ENCODE assay signal across 14 cellular contexts in genomic region chr17:40607641-40608040, GRCh38. TPM values are rescaled to one million over a fixed set of nuclear protein-coding genes. Genes with fewer than 3 reads are reported as not detected.
DNase-seq lines count a peak whose midpoint lies in the region; ATAC-seq and TF ChIP-seq lines count a peak whose summit lies in the region.
"Had no signal": no experiment of that assay in that cellular context is flagged by ENCODE, and none has a peak within 500 bp of the region (broad histone marks: within the 10 kb centered on the region; RNA-seq: fewer than 3 reads in every experiment).

No MANE protein-coding gene starts in this region.

- H4K8ac ChIP-seq in mesenchymal stem cell (ENCODE audit: low read length): no peak overlapping the region

- no peaks in the 10 kb centered on the region for H3K79me1 ChIP-seq in mesenchymal stem cell (replicated peaks; ENCODE audit: low read length, poor library complexity, severe bottlenecking)

- no peak overlapping the region for H3K23ac ChIP-seq in mesenchymal stem cell (ENCODE audit: low read length in 2 of 2)

- H3K4me3 Mint-ChIP-seq in CD4-positive, CD25-positive, alpha-beta regulatory T cell: peak overlapping the region; percentile 75 to 82 (median 80)
- H3K4me3 Mint-ChIP-seq in T-cell: peak overlapping the region; percentile 51 to 72 (median 63)

- CTCF ChIA-PET in T-cell (lab: Charles Lee): interaction anchor here (0.6 to 1.7 kb wide), 4 partner anchors 12 to 127 kb away, joined by 3 to 6 read pairs (median 3); no protein-coding TSS in a partner anchor

- peak overlapping the region; percentile 67 for H3K4me3 ChIP-seq in CD4-positive, CD25-positive, alpha-beta regulatory T cell (ENCODE audit: low read depth, low read length)
- H3K4me3 ChIP-seq in mesenchymal stem cell (ENCODE audit: insufficient read depth in 1 of 2, low read depth in 1 of 2, low read length in 2 of 2): no peak overlapping the region
- no peak overlapping the region for H3K4me3 ChIP-seq in adrenal gland

- no peak overlapping the region for H2BK5ac ChIP-seq in mesenchymal stem cell (ENCODE audit: low read depth, low read length, poor library complexity, severe bottlenecking)

- H3K18ac ChIP-seq in mesenchymal stem cell (ENCODE audit: low read depth in 1 of 2, low read length in 2 of 2): no peak overlapping the region

- H3K14ac ChIP-seq in mesenchymal stem cell (ENCODE audit: low read length in 2 of 2): no peak overlapping the region

- intact Hi-C loops in adrenal gland (cut with DNase I): no loop called here

- H3K4ac ChIP-seq in mesenchymal stem cell (ENCODE audit: low read depth in 1 of 2, low read length in 2 of 2): no peak overlapping the region

- no peak overlapping the region for H2AFZ ChIP-seq in mesenchymal stem cell (ENCODE audit: low read depth, low read length)

- H3K4me1 ChIP-seq in CD4-positive, CD25-positive, alpha-beta regulatory T cell (ENCODE audit: control insufficient read depth, insufficient read depth, low read length, poor library complexity, severe bottlenecking): peaks cover 98% of the 10 kb centered on the region
- peaks cover 5% of the 10 kb centered on the region for H3K4me1 ChIP-seq in mesenchymal stem cell (ENCODE audit: control insufficient read depth, insufficient read depth, low read depth, low read length)
- H3K4me1 ChIP-seq in adrenal gland (replicated peaks in 1 of 2): no peaks in the 10 kb centered on the region

- peaks cover 0 to 1% (median 0%) of the 10 kb centered on the region in 7 donors for H3K9me3 Mint-ChIP-seq in CD4-positive, CD25-positive, alpha-beta regulatory T cell
- no peaks in the 10 kb centered on the region for H3K9me3 Mint-ChIP-seq in T-cell

- H3K36me3 ChIP-seq in CD4-positive, CD25-positive, alpha-beta regulatory T cell (ENCODE audit: control insufficient read depth, insufficient read depth, low read length): no peaks in the 10 kb centered on the region
- H3K36me3 ChIP-seq in mesenchymal stem cell (ENCODE audit: control insufficient read depth in 1 of 2, insufficient read depth in 2 of 2, low read depth in 1 of 2, low read length in 2 of 2) (no peaks in the 10 kb centered on the region), adrenal gland (replicated peaks in 1 of 2) (no peaks in the 10 kb centered on the region)

- H3K9ac ChIP-seq in mesenchymal stem cell (ENCODE audit: low read length): no peak overlapping the region

- no peak for TF ChIP-seq POLR2A in adrenal gland (IDR thresholded peaks at IDR 0.05)

- H2AK5ac ChIP-seq in mesenchymal stem cell (ENCODE audit: low read length, severe bottlenecking): no peak overlapping the region

- H2BK15ac ChIP-seq in mesenchymal stem cell (ENCODE audit: low read depth, poor library complexity, severe bottlenecking): no peak overlapping the region

- peak overlapping the region; percentile 96 to 99 (median 98) for H3K27ac Mint-ChIP-seq in CD4-positive, CD25-positive, alpha-beta regulatory T cell
- H3K27ac Mint-ChIP-seq in T-cell: peak overlapping the region; percentile 99 to 100

- H3K4me2 ChIP-seq in mesenchymal stem cell (ENCODE audit: low read length, poor library complexity, severe bottlenecking): no peak overlapping the region

- no peaks in the 10 kb centered on the region for H3K9me3 ChIP-seq in CD4-positive, CD25-positive, alpha-beta regulatory T cell (ENCODE audit: control insufficient read depth in 2 of 2, low read length in 2 of 2)
- H3K9me3 ChIP-seq in mesenchymal stem cell (ENCODE audit: control insufficient read depth, low read length) (no peaks in the 10 kb centered on the region), adrenal gland (replicated peaks in 1 of 3) (no peaks in the 10 kb centered on the region)

- peak in 2 of 3 donors; percentile 75 to 82 for DNase-seq in CD4-positive, CD25-positive, alpha-beta regulatory T cell
- DNase-seq in T-cell: peak in 33 of 34 experiments; percentile 52 to 77 (median 66)
- peak; percentile 76 for DNase-seq in activated effector memory CD4-positive, alpha-beta T cell treated with anti-CD3 and anti-CD28 coated beads, Interleukin-2, amount 50 U/mL, for 16 hours
- DNase-seq in mesenchymal stem cell: no peak
- no peak for DNase-seq in NOMO-1 (lab: John Stamatoyannopoulos, UW; ENCODE audit: unreplicated experiment in 2 of 2)
- DNase-seq in adrenal gland: no peak
- no peak for DNase-seq in SKM-1 treated with dmso at 0.1 percent for 144 hours (lab: John Stamatoyannopoulos, UW; ENCODE audit: unreplicated experiment)
- DNase-seq: effector CD8-positive, alpha-beta T cell; NCI-H2171; occipital lobe; stimulated activated CD4-positive, alpha-beta T cell treated with anti-CD3 and anti-CD28 coated beads, Interleukin-4, amount 100 ng/mL, for 4 hours had no signal

- ATAC-seq in CD4-positive, CD25-positive, alpha-beta regulatory T cell (ENCODE audit: low read depth in 2 of 2): peak; percentile 45 to 51
- ATAC-seq in T-cell (replicated peaks in 1 of 4): peak; percentile 38 to 57 (median 54)
- ATAC-seq in GM18907 (IDR thresholded peaks at IDR 0.05; ENCODE audit: unreplicated experiment): no peak
- ATAC-seq: HepG2 had no signal

- H2BK12ac ChIP-seq in mesenchymal stem cell (ENCODE audit: low read length in 2 of 2): no peak overlapping the region

- peaks cover 13 to 98% (median 76%) of the 10 kb centered on the region in 4 donors for H3K4me1 Mint-ChIP-seq in CD4-positive, CD25-positive, alpha-beta regulatory T cell
- H3K4me1 Mint-ChIP-seq in T-cell: peaks cover 90 to 97% (median 96%) of the 10 kb centered on the region in 3 donors

- POLR2A ChIA-PET in T-cell (lab: Charles Lee): interaction anchor here (0.6 to 1.5 kb wide), 8 partner anchors 23 to 1085 kb away, joined by 3 to 8 read pairs (median 4); partner anchors contain the start of gene CCR7 (in 1 of the 2)

- no peaks in the 10 kb centered on the region for H3K36me3 Mint-ChIP-seq in CD4-positive, CD25-positive, alpha-beta regulatory T cell
- no peaks in the 10 kb centered on the region for H3K36me3 Mint-ChIP-seq in T-cell

- TF ChIP-seq CTCF in adrenal gland (IDR thresholded peaks at IDR 0.05): no peak

- 100% methylated on average over 1 of the region's 5 CpGs for WGBS in mesenchymal stem cell
- WGBS in adrenal gland, 4 donors: 68 to 80% (median 72%) methylated on average over 5 of the region's 5 CpGs

- peaks cover 7% of the 10 kb centered on the region for H3K27me3 Mint-ChIP-seq in CD4-positive, CD25-positive, alpha-beta regulatory T cell
- no peaks in the 10 kb centered on the region for H3K27me3 Mint-ChIP-seq in T-cell

- no peaks in the 10 kb centered on the region for H3K27me3 ChIP-seq in CD4-positive, CD25-positive, alpha-beta regulatory T cell (ENCODE audit: control insufficient read depth, insufficient read depth, low read length)
- H3K27me3 ChIP-seq in mesenchymal stem cell (ENCODE audit: control insufficient read depth in 1 of 2, insufficient read depth in 1 of 2, low read length in 2 of 2): peaks cover 0 to 18% of the 10 kb centered on the region in 2 experiments
- H3K27me3 ChIP-seq in adrenal gland: no peaks in the 10 kb centered on the region

- H2BK120ac ChIP-seq in mesenchymal stem cell (ENCODE audit: low read depth, low read length): no peak overlapping the region

- H4K91ac ChIP-seq in mesenchymal stem cell (ENCODE audit: low read length): peak overlapping the region; percentile 7

- peak overlapping the region; percentile 98 for H3K27ac ChIP-seq in CD4-positive, CD25-positive, alpha-beta regulatory T cell (ENCODE audit: insufficient read depth, low read length, poor library complexity, severe bottlenecking)
- H3K27ac ChIP-seq in mesenchymal stem cell (ENCODE audit: low read length, poor library complexity, severe bottlenecking) (no peak overlapping the region), adrenal gland (no peak overlapping the region)

RNA-seq across cellular contexts. Expression of gene SMARCE1, which starts 40.0 kb away (rescaled TPM):
- 76.9 TPM for total RNA-seq in CD4-positive, CD25-positive, alpha-beta regulatory T cell
- polyA plus RNA-seq in CD4-positive, CD25-positive, alpha-beta regulatory T cell: 100 to 1,000 TPM; 169 to 228 (median 179) TPM
- total RNA-seq in T-cell (10 to 100 TPM; 72.6 to 80.8 (median 75.8) TPM), adrenal gland (10 to 100 TPM; 55.5 to 91.6 (median 71.2) TPM)
- 113 TPM for polyA plus RNA-seq in mesenchymal stem cell (2013, experiment 1 of 2)
- 111 TPM for polyA plus RNA-seq in mesenchymal stem cell (2013, experiment 2 of 2)
- 100 to 1,000 TPM in 1 of 3 donors, 10 to 100 TPM in 2; 60.9 to 128 (median 93.4) TPM for polyA plus RNA-seq in adrenal gland

RNA-seq across cellular contexts. Expression of gene CCR7, which starts 42.4 kb away (rescaled TPM):
- 192 TPM for total RNA-seq in CD4-positive, CD25-positive, alpha-beta regulatory T cell
- polyA plus RNA-seq in CD4-positive, CD25-positive, alpha-beta regulatory T cell: 100 to 1,000 TPM; 351 to 828 (median 609) TPM
- total RNA-seq in T-cell (100 to 1,000 TPM; 173 to 438 (median 340) TPM), adrenal gland (1 to 10 TPM in 1 of 8 donors, under 1 TPM in 5, not detected in 2; 0.14 to 1.0 (median 0.49) TPM)
- polyA plus RNA-seq in mesenchymal stem cell (2013, experiment 1 of 2): 0.08 TPM
- polyA plus RNA-seq in mesenchymal stem cell (2013, experiment 2 of 2): 0.14 TPM
- under 1 TPM; 0.11 to 0.40 (median 0.30) TPM for polyA plus RNA-seq in adrenal gland
- total RNA-seq: lung microvascular endothelial cell, occipital lobe had no signal

RNA-seq across cellular contexts. Expression of gene KRT222, which starts 57.3 kb away (rescaled TPM):
- not detected for total RNA-seq in CD4-positive, CD25-positive, alpha-beta regulatory T cell
- polyA plus RNA-seq in CD4-positive, CD25-positive, alpha-beta regulatory T cell: under 1 TPM in 1 of 4 donors, not detected in 3; 0.23 TPM
- not detected for total RNA-seq in T-cell
- not detected for polyA plus RNA-seq in mesenchymal stem cell (2013, experiment 1 of 2)
- not detected for polyA plus RNA-seq in mesenchymal stem cell (2013, experiment 2 of 2)
- total RNA-seq in adrenal gland: 10 to 100 TPM in 1 of 8 donors, 1 to 10 TPM in 6, under 1 TPM in 1; 0.69 to 10.7 (median 3.3) TPM
- polyA plus RNA-seq in adrenal gland: 1 to 10 TPM; 2.8 to 9.3 (median 5.9) TPM
- total RNA-seq: HepG2, lung microvascular endothelial cell had no signal
- polyA plus RNA-seq: HepG2 had no signal

Comparison
In these comparisons a context has a peak if more than half of its experiments do, and no peak if none do; other contexts are left out.
1. DNase-seq: peak in CD4-positive, CD25-positive, alpha-beta regulatory T cell (2 of 3), T-cell (33 of 34) and activated effector memory CD4-positive, alpha-beta T cell treated with anti-CD3 and anti-CD28 coated beads, Interleukin-2, amount 50 U/mL, for 16 hours (single experiment); none in mesenchymal stem cell (single experiment), NOMO-1 (0 of 2), adrenal gland (0 of 7) and SKM-1 treated with dmso at 0.1 percent for 144 hours (single experiment).
2. RNA of gene CCR7, which starts 42.4 kb away (total RNA-seq): 173 to 438 TPM in T-cell and 192 TPM in CD4-positive, CD25-positive, alpha-beta regulatory T cell (single experiment); 0.14 to 1.0 TPM in adrenal gland; every median in the first group is over 10 times any median in the second.